13 cellular contexts compared by ENCODE assay signal in the genomic region with DNA sequence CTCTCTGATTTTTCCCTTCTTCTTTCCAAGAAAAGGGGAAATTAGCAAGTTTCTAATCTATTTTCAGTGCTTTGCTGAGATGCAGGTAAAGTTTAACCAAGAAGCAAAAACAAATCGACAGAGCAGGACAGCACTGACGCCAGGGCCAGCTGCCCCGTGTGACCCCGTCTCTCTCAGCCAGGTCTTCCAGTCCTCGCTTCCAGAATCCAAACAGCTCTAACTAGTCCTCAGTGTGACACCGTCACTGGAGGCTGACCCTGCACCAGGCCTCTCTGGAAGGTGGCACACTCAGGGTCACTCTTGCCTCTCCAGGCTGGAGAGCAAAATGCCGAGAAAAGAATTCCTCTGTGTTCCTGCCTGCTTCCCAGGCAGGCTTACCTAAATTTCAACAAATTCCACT. TPM values are rescaled to one million over a fixed set of nuclear protein-coding genes. Genes with fewer than 3 reads are reported as not detected.
DNase-seq lines count a peak whose midpoint lies in the region; ATAC-seq and TF ChIP-seq lines count a peak whose summit lies in the region.
"Had no signal": no experiment of that assay in that cellular context is flagged by ENCODE, and none has a peak within 500 bp of the region (broad histone marks: within the 10 kb centered on the region; RNA-seq: fewer than 3 reads in every experiment).

No MANE protein-coding gene starts in this region.

- no peaks in the 10 kb centered on the region for H3K36me3 Mint-ChIP-seq in chondrocyte (ENCODE audit: low read depth)
- H3K36me3 Mint-ChIP-seq in nephron (ENCODE audit: low read depth) = no peaks in the 10 kb centered on the region
- peaks cover 3% of the 10 kb centered on the region for H3K36me3 Mint-ChIP-seq in type B pancreatic cell
- no peaks in the 10 kb centered on the region for H3K36me3 Mint-ChIP-seq in activated naive CD4-positive, alpha-beta T cell treated with anti-CD3 and anti-CD28 coated beads, Interleukin-2, amount 10 ng/mL, durations not matched to agents 7 days and 5 days

- no peak for TF ChIP-seq CTCF in chondrocyte (IDR thresholded peaks at IDR 0.05)
- no peak for TF ChIP-seq CTCF in nephron (IDR thresholded peaks at IDR 0.05; ENCODE audit: unreplicated experiment in 3 of 3)
- no peak for TF ChIP-seq CTCF in type B pancreatic cell (conservative IDR thresholded peaks at IDR 0.05)

- H3K27me3 Mint-ChIP-seq in chondrocyte (ENCODE audit: low read depth) = peaks cover 49% of the 10 kb centered on the region
- peaks cover 4% of the 10 kb centered on the region for H3K27me3 Mint-ChIP-seq in nephron (ENCODE audit: low read depth)
- no peaks in the 10 kb centered on the region for H3K27me3 Mint-ChIP-seq in type B pancreatic cell
- H3K27me3 Mint-ChIP-seq in activated naive CD4-positive, alpha-beta T cell treated with anti-CD3 and anti-CD28 coated beads, Interleukin-2, amount 10 ng/mL, durations not matched to agents 7 days and 5 days = no peaks in the 10 kb centered on the region

- H3K27ac Mint-ChIP-seq in chondrocyte (ENCODE audit: unreplicated experiment) (no peak overlapping the region), nephron (peak overlapping the region in 2 of 3 experiments; percentile 53 to 83), type B pancreatic cell (peak overlapping the region; percentile 71)
- H3K27ac Mint-ChIP-seq in activated naive CD4-positive, alpha-beta T cell treated with anti-CD3 and anti-CD28 coated beads, Interleukin-2, amount 10 ng/mL, durations not matched to agents 7 days and 5 days = no peak overlapping the region

- CTCF ChIA-PET in activated naive CD4-positive, alpha-beta T cell treated with anti-CD3 and anti-CD28 coated beads, Interleukin-2, amount 10 ng/mL, durations not matched to agents 7 days and 5 days (lab: Charles Lee) = no interaction called here

- H3K9me3 Mint-ChIP-seq in chondrocyte (ENCODE audit: low read depth) (no peaks in the 10 kb centered on the region), nephron (no peaks in the 10 kb centered on the region), type B pancreatic cell (no peaks in the 10 kb centered on the region)
- H3K9me3 Mint-ChIP-seq in activated naive CD4-positive, alpha-beta T cell treated with anti-CD3 and anti-CD28 coated beads, Interleukin-2, amount 10 ng/mL, durations not matched to agents 7 days and 5 days = no peaks in the 10 kb centered on the region

- peak; percentile 60 for DNase-seq in HuH-7 (ENCODE audit: low spot score)
- peak; percentile 27 for DNase-seq in chondrocyte (ENCODE audit: low spot score)
- DNase-seq in type B pancreatic cell (ENCODE audit: extremely low spot score, unreplicated experiment) = no peak
- DNase-seq in activated naive CD4-positive, alpha-beta T cell treated with anti-CD3 and anti-CD28 coated beads, Interleukin-2, amount 10 ng/mL, durations not matched to agents 7 days and 5 days = no peak
- no peak for DNase-seq in NAMALWA (ENCODE audit: low spot score)
- DNase-seq: BE2C, H7, NCI-H1048, NCI-H146, NCI-H2107, NCI-H345 had no signal

- ATAC-seq in HG02798 (IDR thresholded peaks at IDR 0.05; ENCODE audit: poor library complexity, unreplicated experiment) = no peak

- H3K4me3 Mint-ChIP-seq in chondrocyte (ENCODE audit: unreplicated experiment) (no peak overlapping the region), nephron (no peak overlapping the region), type B pancreatic cell (peak overlapping the region; percentile 41)
- no peak overlapping the region for H3K4me3 Mint-ChIP-seq in activated naive CD4-positive, alpha-beta T cell treated with anti-CD3 and anti-CD28 coated beads, Interleukin-2, amount 10 ng/mL, durations not matched to agents 7 days and 5 days

- peaks cover 4% of the 10 kb centered on the region for H3K4me1 Mint-ChIP-seq in chondrocyte (ENCODE audit: low read depth)
- peaks cover 30% of the 10 kb centered on the region for H3K4me1 Mint-ChIP-seq in nephron
- H3K4me1 Mint-ChIP-seq in type B pancreatic cell (ENCODE audit: unreplicated experiment) = peaks cover 15% of the 10 kb centered on the region
- H3K4me1 Mint-ChIP-seq in activated naive CD4-positive, alpha-beta T cell treated with anti-CD3 and anti-CD28 coated beads, Interleukin-2, amount 10 ng/mL, durations not matched to agents 7 days and 5 days = no peaks in the 10 kb centered on the region

RNA-seq across cellular contexts. Expression of gene SHANK2, which starts 44.8 kb away (rescaled TPM):
- 0.53 to 1.6 TPM (median 0.97 TPM) in 3 replicates for total RNA-seq in chondrocyte
- 25.9 and 49.4 TPM in 2 replicates for total RNA-seq in type B pancreatic cell (ENCODE audit: low replicate concordance)

Comparison
In these comparisons a context has a peak if more than half of its experiments do, and no peak if none do; other contexts are left out.
1. DNase-seq: peak in HuH-7 (single experiment) and chondrocyte (single experiment); none in type B pancreatic cell (single experiment), activated naive CD4-positive, alpha-beta T cell treated with anti-CD3 and anti-CD28 coated beads, Interleukin-2, amount 10 ng/mL, durations not matched to agents 7 days and 5 days (single experiment) and NAMALWA (single experiment).
2. H3K27ac Mint-ChIP-seq: peak in nephron (2 of 3) and type B pancreatic cell (single experiment); none in chondrocyte (single experiment) and activated naive CD4-positive, alpha-beta T cell treated with anti-CD3 and anti-CD28 coated beads, Interleukin-2, amount 10 ng/mL, durations not matched to agents 7 days and 5 days (single experiment).
3. RNA of gene SHANK2, which starts 44.8 kb away (total RNA-seq): 25.9 to 49.4 TPM in type B pancreatic cell; 0.53 to 1.6 TPM in chondrocyte; every median in the first group is over 10 times any median in the second.